13 cellular contexts compared by ENCODE assay signal in the genomic region with DNA sequence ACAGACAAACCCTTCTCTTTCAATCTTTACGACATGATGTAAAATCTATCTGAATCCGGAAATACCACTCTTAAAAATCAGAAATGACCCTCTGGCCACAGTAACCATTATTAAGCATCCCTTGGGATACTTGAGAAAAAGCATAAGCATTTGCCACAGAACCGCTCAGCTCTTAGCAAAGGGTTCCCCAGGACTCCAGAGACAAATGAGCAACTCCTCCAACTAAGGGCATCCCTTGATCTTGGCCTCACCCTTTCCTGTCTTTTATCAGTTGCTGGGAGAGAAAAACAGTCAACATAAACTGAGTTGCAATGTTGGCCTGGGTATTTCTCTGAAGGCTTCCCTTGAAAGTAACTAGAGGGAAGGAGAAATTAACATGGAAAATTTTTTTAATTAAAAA. TPM values are rescaled to one million over a fixed set of nuclear protein-coding genes. Genes with fewer than 3 reads are reported as not detected.
DNase-seq lines count a peak whose midpoint lies in the region; TF ChIP-seq lines count a peak whose summit lies in the region.
"Had no signal": no experiment of that assay in that cellular context is flagged by ENCODE, and none has a peak within 500 bp of the region (broad histone marks: within the 10 kb centered on the region; RNA-seq: fewer than 3 reads in every experiment).

No MANE protein-coding gene starts in this region.

- H3K36me3 Mint-ChIP-seq in osteocyte (ENCODE audit: unreplicated experiment), result no peaks in the 10 kb centered on the region
- H3K36me3 Mint-ChIP-seq in activated CD4-positive, alpha-beta memory T cell treated with anti-CD3 and anti-CD28 coated beads, Interleukin-2, amount 10 ng/mL, durations not matched to agents 7 days and 5 days (ENCODE audit: low read depth), result no peaks in the 10 kb centered on the region

- no peaks in the 10 kb centered on the region; the same call in 1 of the 2 replicates for H3F3A ChIP-seq in PC-9 (ENCODE audit: insufficient read depth, low read depth)

- DNase-seq in AG04450 (ENCODE audit: low read depth, low spot score), result no peak
- no peak for DNase-seq in PC-9
- DNase-seq in fibroblast of peridontal ligament (ENCODE audit: extremely low read depth), result peak; percentile 40
- DNase-seq in osteocyte (ENCODE audit: extremely low spot score, unreplicated experiment), result no peak
- DNase-seq in NCI-H510A (lab: John Stamatoyannopoulos, UW), result no peak
- DNase-seq in midbrain (lab: John Stamatoyannopoulos, UW), result no peak
- DNase-seq in activated CD4-positive, alpha-beta memory T cell treated with anti-CD3 and anti-CD28 coated beads, Interleukin-2, amount 10 ng/mL, durations not matched to agents 7 days and 5 days, result no peak
- no peak for DNase-seq in D341Med (ENCODE audit: low spot score)
- DNase-seq: activated T-cell treated with anti-CD3 and anti-CD28 coated beads, Interleukin-2, amount 50 U/mL, for 72 hours; occipital lobe; SHP77; stimulated activated CD4-positive, alpha-beta T cell treated with anti-CD3 and anti-CD28 coated beads, Interleukin-4, amount 100 ng/mL, for 4 hours had no signal

- TF ChIP-seq CTCF in AG04450 (IDR thresholded peaks at IDR 0.05; ENCODE audit: low read depth, low read length) (no peak), PC-9 (conservative IDR thresholded peaks at IDR 0.05) (no peak), osteocyte (IDR thresholded peaks at IDR 0.05) (no peak)

- POLR2A ChIA-PET in AG04450 (lab: Yijun Ruan, JAX), result interaction anchor here (1.0 to 1.7 kb wide), 2 partner anchors 9 to 22 kb away, joined by 3 to 5 read pairs; no protein-coding TSS in a partner anchor
- POLR2A ChIA-PET in PC-9 (lab: Charles Lee; ENCODE audit: unreplicated experiment), result no interaction called here
- POLR2A ChIA-PET in activated CD4-positive, alpha-beta memory T cell treated with anti-CD3 and anti-CD28 coated beads, Interleukin-2, amount 10 ng/mL, durations not matched to agents 7 days and 5 days (lab: Charles Lee), result no interaction called here

- H3K27me3 ChIP-seq in AG04450 (ENCODE audit: control insufficient read depth, insufficient read depth, low read length) (no peaks in the 10 kb centered on the region), PC-9 (ENCODE audit: insufficient read depth, low read depth) (no peaks in the 10 kb centered on the region)

- CTCF ChIA-PET in AG04450 (lab: Charles Lee), result interaction anchor here (1.6 to 2.3 kb wide), 3 partner anchors 9 to 77 kb away, joined by 3 to 15 read pairs (median 13); no protein-coding TSS in a partner anchor
- CTCF ChIA-PET in PC-9 (lab: Charles Lee), result no interaction called here
- CTCF ChIA-PET in activated CD4-positive, alpha-beta memory T cell treated with anti-CD3 and anti-CD28 coated beads, Interleukin-2, amount 10 ng/mL, durations not matched to agents 7 days and 5 days (lab: Charles Lee), result interaction anchor here (1.6 kb wide), 1 partner anchor 41 kb away, joined by 7 read pairs; no protein-coding TSS in a partner anchor

- H3K27ac Mint-ChIP-seq in osteocyte (ENCODE audit: unreplicated experiment), result peak overlapping the region; percentile 52
- H3K27ac Mint-ChIP-seq in activated CD4-positive, alpha-beta memory T cell treated with anti-CD3 and anti-CD28 coated beads, Interleukin-2, amount 10 ng/mL, durations not matched to agents 7 days and 5 days, result no peak overlapping the region
- H3K27ac Mint-ChIP-seq: activated T-cell treated with anti-CD3 and anti-CD28 coated beads, Interleukin-2, amount 50 U/mL, for 72 hours had no signal

- no peaks in the 10 kb centered on the region for H3K9me2 ChIP-seq in PC-9 (ENCODE audit: insufficient read depth)

- peaks cover 29% of the 10 kb centered on the region for H3K4me1 Mint-ChIP-seq in osteocyte (ENCODE audit: unreplicated experiment)
- peaks cover 28% of the 10 kb centered on the region for H3K4me1 Mint-ChIP-seq in activated CD4-positive, alpha-beta memory T cell treated with anti-CD3 and anti-CD28 coated beads, Interleukin-2, amount 10 ng/mL, durations not matched to agents 7 days and 5 days

- H3K4me2 ChIP-seq in PC-9, result peak overlapping the region; percentile 77; the same call in 1 of the 2 replicates

- H3K27ac ChIP-seq in AG04450 (ENCODE audit: low read depth, low read length) (no peak overlapping the region), PC-9 (no peak overlapping the region)
- H3K27ac ChIP-seq: epithelial cell of prostate had no signal

- no peaks in the 10 kb centered on the region for H4K20me1 ChIP-seq in PC-9 (ENCODE audit: insufficient read depth)

- BruUV-seq in PC-9 (replicated peaks; lab: Mats Ljungman, UMichigan), result no TSS peak

- no peaks in the 10 kb centered on the region for H3K9me3 Mint-ChIP-seq in osteocyte (ENCODE audit: unreplicated experiment)
- H3K9me3 Mint-ChIP-seq in activated CD4-positive, alpha-beta memory T cell treated with anti-CD3 and anti-CD28 coated beads, Interleukin-2, amount 10 ng/mL, durations not matched to agents 7 days and 5 days, result no peaks in the 10 kb centered on the region
- H3K9me3 Mint-ChIP-seq: activated T-cell treated with anti-CD3 and anti-CD28 coated beads, Interleukin-2, amount 50 U/mL, for 72 hours had no signal

- H3K4me3 ChIP-seq in AG04450 (ENCODE audit: low read depth, low read length), result 0 out of 2 replicates have a peak overlapping the region, but pooled peaks have one; percentile 7
- no peak overlapping the region for H3K4me3 ChIP-seq in PC-9

- H3K9me3 ChIP-seq in AG04450 (ENCODE audit: control insufficient read depth, insufficient read depth, low read length), result no peaks in the 10 kb centered on the region; the same call in 1 of the 2 replicates
- no peaks in the 10 kb centered on the region for H3K9me3 ChIP-seq in PC-9 (ENCODE audit: insufficient read depth, low read depth)

- no peak overlapping the region for H3K4me3 Mint-ChIP-seq in osteocyte (ENCODE audit: unreplicated experiment)
- no peak overlapping the region for H3K4me3 Mint-ChIP-seq in activated CD4-positive, alpha-beta memory T cell treated with anti-CD3 and anti-CD28 coated beads, Interleukin-2, amount 10 ng/mL, durations not matched to agents 7 days and 5 days
- H3K4me3 Mint-ChIP-seq: activated T-cell treated with anti-CD3 and anti-CD28 coated beads, Interleukin-2, amount 50 U/mL, for 72 hours had no signal

- peaks cover 31% of the 10 kb centered on the region for H3K4me1 ChIP-seq in PC-9 (replicated peaks; ENCODE audit: insufficient read depth)

- no peaks in the 10 kb centered on the region for H3K27me3 Mint-ChIP-seq in osteocyte (ENCODE audit: unreplicated experiment)
- H3K27me3 Mint-ChIP-seq in activated CD4-positive, alpha-beta memory T cell treated with anti-CD3 and anti-CD28 coated beads, Interleukin-2, amount 10 ng/mL, durations not matched to agents 7 days and 5 days, result peaks cover 51% of the 10 kb centered on the region

- H2AFZ ChIP-seq in PC-9, result no peak overlapping the region

- peaks cover 76% of the 10 kb centered on the region for H3K79me2 ChIP-seq in PC-9 (ENCODE audit: low read depth)

- intact Hi-C loops in PC-9 (cut with micrococcal nuclease; ENCODE audit: unreplicated experiment), result no loop called here

- no peaks in the 10 kb centered on the region for H3K36me3 ChIP-seq in PC-9 (ENCODE audit: low read depth)

RNA-seq across cellular contexts. Expression of gene PDLIM1, which starts 3.5 kb away (rescaled TPM):
- 255 and 334 TPM in 2 replicates for polyA plus RNA-seq in AG04450 (2011; rRNA removed)
- polyA minus RNA-seq in AG04450 (2011; rRNA and poly(A)+ RNA removed), result 269 and 320 TPM in 2 replicates
- total RNA-seq in PC-9 (2021) (202 and 215 TPM in 2 replicates), osteocyte (71.7 and 73.8 TPM in 2 replicates)
- total RNA-seq in activated CD4-positive, alpha-beta memory T cell treated with anti-CD3 and anti-CD28 coated beads, Interleukin-2, amount 10 ng/mL, durations not matched to agents 7 days and 5 days, result 10 to 100 TPM; 22.8 TPM
